In genomic region chr7:150339369-150339768, GRCh38 we compare ENCODE assay signal across 13 cellular contexts. TPM values are rescaled to one million over a fixed set of nuclear protein-coding genes. Genes with fewer than 3 reads are reported as not detected.
A peak's percentile ranks its signal among the peaks of the same experiment; 100 is the strongest.
DNase-seq lines count a peak whose midpoint lies in the region; ATAC-seq and FAIRE-seq lines count a peak whose summit lies in the region.
"Had no signal": no experiment of that assay in that cellular context is flagged by ENCODE, and none has a peak within 500 bp of the region (broad histone marks: within the 10 kb centered on the region; RNA-seq: fewer than 3 reads in every experiment).

No MANE protein-coding gene starts in this region.

- H3K27ac ChIP-seq in rectal smooth muscle tissue (ENCODE audit: low read depth, low read length), result peak overlapping the region; percentile 11

- DNase-seq in Daoy (ENCODE audit: low read depth), result peak; percentile 42
- peak; percentile 98 for DNase-seq in RCC 7860 (ENCODE audit: low spot score)
- DNase-seq in activated CD4-positive, alpha-beta T cell treated with anti-CD3 and anti-CD28 coated beads for 1 hour, result no peak
- DNase-seq: central memory CD4-positive, alpha-beta T cell; NCI-H1048; NCI-H526 had no signal

- ATAC-seq in GM19455 (IDR thresholded peaks at IDR 0.05; ENCODE audit: unreplicated experiment), result no peak
- no peak for ATAC-seq in HG03520 (IDR thresholded peaks at IDR 0.05; ENCODE audit: unreplicated experiment)
- no peak for ATAC-seq in GM21423 (IDR thresholded peaks at IDR 0.05; ENCODE audit: unreplicated experiment)
- ATAC-seq: activated T-helper 17 cell treated with anti-CD3 and anti-CD28 coated beads, Interleukin-2, amount 50 U/mL, for 72 hours had no signal

- peaks cover 26% of the 10 kb centered on the region for H3K4me1 ChIP-seq in rectal smooth muscle tissue (ENCODE audit: control insufficient read depth, insufficient read depth, low read length)

- H3K9me3 ChIP-seq in iPS-18c (ENCODE audit: control insufficient read depth, insufficient read depth, low read length), result no peaks in the 10 kb centered on the region

- no peaks in the 10 kb centered on the region for H3K36me3 ChIP-seq in rectal smooth muscle tissue (ENCODE audit: control insufficient read depth, insufficient read depth, low read length)

- FAIRE-seq in RCC 7860 (lab: Jason Lieb, UNC), result peak; percentile 99

- H3K4me3 ChIP-seq in iPS-18c (ENCODE audit: insufficient read depth, low read depth, low read length) (peak overlapping the region; percentile 65; the same call in 1 of the 2 replicates), rectal smooth muscle tissue (ENCODE audit: low read length) (peak overlapping the region; percentile 81)

- H3K9ac ChIP-seq in rectal smooth muscle tissue (ENCODE audit: low read length), result no peak overlapping the region

- no peaks in the 10 kb centered on the region for H3K27me3 ChIP-seq in rectal smooth muscle tissue (ENCODE audit: control insufficient read depth, insufficient read depth, low read length)

RNA-seq across cellular contexts. Expression of gene RARRES2, which starts 2.1 kb away (rescaled TPM):
- total RNA-seq in Daoy (2014; rRNA removed; shearing (Covaris generic)), result 3.9 and 11.8 TPM in 2 replicates
- total RNA-seq: activated T-helper 17 cell treated with anti-CD3 and anti-CD28 coated beads, Interleukin-2, amount 50 U/mL, for 72 hours had no signal

RNA-seq across cellular contexts. Expression of gene ACTR3C, which starts 16.0 kb away (rescaled TPM):
- 0.06 and 2.7 TPM in 2 replicates for total RNA-seq in Daoy (2014; rRNA removed; shearing (Covaris generic))

RNA-seq across cellular contexts. Expression of gene LRRC61, which starts 16.2 kb away (rescaled TPM):
- total RNA-seq in Daoy (2014; rRNA removed; shearing (Covaris generic)), result 6.3 and 9.7 TPM in 2 replicates
- total RNA-seq: G401 had no signal

RNA-seq across cellular contexts. Expression of gene REPIN1, which starts 29.3 kb away (rescaled TPM):
- total RNA-seq in Daoy (2014; rRNA removed; shearing (Covaris generic)), result 129 and 131 TPM in 2 replicates

RNA-seq across cellular contexts. Expression of gene ZNF775, which starts 39.8 kb away (rescaled TPM):
- total RNA-seq in Daoy (2014; rRNA removed; shearing (Covaris generic)), result 9.1 and 18.2 TPM in 2 replicates
